ENCODE assay signal across 24 cellular contexts in the genomic region with DNA sequence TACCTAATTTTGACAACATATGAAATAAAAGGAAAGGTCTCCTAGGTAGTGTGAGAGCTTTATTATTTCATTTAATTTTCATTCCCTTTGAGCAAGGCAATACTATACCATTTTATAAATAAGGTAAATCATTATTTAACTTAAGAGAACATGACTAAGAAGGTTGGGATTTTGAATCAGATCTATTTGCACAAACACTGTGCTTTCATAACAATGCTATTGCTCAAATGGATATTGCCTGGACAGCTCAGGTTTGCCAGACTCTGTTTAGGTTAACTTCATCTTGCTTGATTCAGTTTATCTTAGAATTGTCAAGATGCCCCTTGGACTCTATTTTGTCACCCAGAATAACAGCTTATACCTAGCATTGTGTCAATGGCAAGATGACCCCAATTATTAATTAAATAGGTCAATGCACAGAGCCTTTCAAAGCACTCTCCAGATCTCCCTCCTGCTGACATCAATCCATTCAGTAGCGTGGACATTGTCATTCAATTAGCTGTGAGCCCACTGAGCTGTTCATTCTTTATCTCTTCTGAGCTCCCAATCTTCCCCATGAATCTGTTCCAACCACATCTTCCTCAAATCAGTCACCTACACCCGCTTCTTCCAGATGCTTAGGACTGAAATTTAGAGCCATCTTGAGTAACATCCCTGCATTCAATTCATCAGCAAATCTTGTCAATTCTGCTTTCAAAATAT. TPM values are rescaled to one million over a fixed set of nuclear protein-coding genes. Genes with fewer than 3 reads are reported as not detected.
DNase-seq lines count a peak whose midpoint lies in the region; ATAC-seq and TF ChIP-seq lines count a peak whose summit lies in the region.
"Had no signal": no experiment of that assay in that cellular context is flagged by ENCODE, and none has a peak within 500 bp of the region (broad histone marks: within the 10 kb centered on the region; RNA-seq: fewer than 3 reads in every experiment).

No MANE protein-coding gene starts in this region.

- H3K4me1 ChIP-seq in RWPE2 (ENCODE audit: insufficient read depth, poor library complexity, severe bottlenecking) = no peaks in the 10 kb centered on the region
- H3K4me1 ChIP-seq: left ventricle myocardium inferior, SJCRH30, upper lobe of left lung had no signal

- H3K27me3 ChIP-seq in RWPE2 (ENCODE audit: insufficient read depth, poor library complexity, severe bottlenecking) = no peaks in the 10 kb centered on the region
- H3K27me3 ChIP-seq: BE2C, cardiac muscle cell, SJCRH30, upper lobe of left lung had no signal

- no peak overlapping the region for H3K4me3 ChIP-seq in RWPE2 (ENCODE audit: severe bottlenecking)
- H3K4me3 ChIP-seq in fibroblast of pulmonary artery (replicated peaks; ENCODE audit: low read depth, low read length) = no peak overlapping the region
- H3K4me3 ChIP-seq: cardiac muscle cell, left ventricle myocardium inferior, SJCRH30, smooth muscle cell, upper lobe of left lung had no signal

- peak; percentile 20 for DNase-seq in HCEC 1CT
- no peak for DNase-seq in RWPE2 (ENCODE audit: low spot score)
- DNase-seq in fibroblast of pulmonary artery (ENCODE audit: low read depth) = peak; percentile 49
- DNase-seq in renal cortical epithelial cell (ENCODE audit: low read depth) = peak; percentile 87
- no peak for DNase-seq in medulla oblongata (ENCODE audit: extremely low spot score)
- DNase-seq: activated CD4-positive, alpha-beta memory T cell treated with anti-CD3 and anti-CD28 coated beads, Interleukin-2, amount 10 ng/mL, durations not matched to agents 7 days and 5 days; activated gamma-delta T cell; activated T-cell treated with anti-CD3 and anti-CD28 coated beads for 4 hours; amniotic stem cell; BE2C; COR-L47; DMS79 treated with DMSO at 0.1 percent for 48 hours; left ventricle myocardium inferior; NCI-H2171 treated with DMSO at 0.1 percent for 48 hours; NCI-H774; nephron progenitor cell; OCI-M1; SJCRH30; stimulated activated CD4-positive, alpha-beta T cell treated with anti-CD3 and anti-CD28 coated beads, Interleukin-4, amount 100 ng/mL, for 24 hours; upper lobe of left lung had no signal

- no peaks in the 10 kb centered on the region for H3K9me3 ChIP-seq in RWPE2 (ENCODE audit: severe bottlenecking)
- H3K9me3 ChIP-seq: BE2C, left ventricle myocardium inferior, SJCRH30, upper lobe of left lung had no signal

- ATAC-seq in RWPE2 (ENCODE audit: low read depth) (peak; percentile 68), GM18909 (IDR thresholded peaks at IDR 0.05; ENCODE audit: poor library complexity, unreplicated experiment) (no peak)
- ATAC-seq in activated CD4-positive, CD25-positive, alpha-beta regulatory T cell treated with anti-CD3 and anti-CD28 coated beads, Interleukin-2, amount 50 U/mL, for 24 hours = no peak

- H3K27ac ChIP-seq in RWPE2 (ENCODE audit: poor library complexity, severe bottlenecking) = no peak overlapping the region
- H3K27ac ChIP-seq: cardiac muscle cell, left ventricle myocardium inferior, SJCRH30, upper lobe of left lung had no signal

- H3K36me3 ChIP-seq in RWPE2 (ENCODE audit: low read depth) = no peaks in the 10 kb centered on the region
- H3K36me3 ChIP-seq: BE2C, SJCRH30, upper lobe of left lung had no signal

- TF ChIP-seq CTCF in RWPE2 (IDR thresholded peaks at IDR 0.05; ENCODE audit: poor library complexity, severe bottlenecking) = no peak
- TF ChIP-seq CTCF in fibroblast of pulmonary artery (IDR thresholded peaks at IDR 0.05; ENCODE audit: low read length, missing control alignments) = no peak

RNA-seq across cellular contexts. Expression of a gene that starts 42.1 kb away (rescaled TPM):
- total RNA-seq in renal cortical epithelial cell = 256 and 346 TPM in 2 replicates

Comparison
In these comparisons a context has a peak if more than half of its experiments do, and no peak if none do; other contexts are left out.
1. DNase-seq: peak in HCEC 1CT (single experiment), fibroblast of pulmonary artery (single experiment) and renal cortical epithelial cell (single experiment); none in RWPE2 (single experiment) and medulla oblongata (single experiment).